Comparison of ENCODE assay signal across 8 cellular contexts in the genomic region with DNA sequence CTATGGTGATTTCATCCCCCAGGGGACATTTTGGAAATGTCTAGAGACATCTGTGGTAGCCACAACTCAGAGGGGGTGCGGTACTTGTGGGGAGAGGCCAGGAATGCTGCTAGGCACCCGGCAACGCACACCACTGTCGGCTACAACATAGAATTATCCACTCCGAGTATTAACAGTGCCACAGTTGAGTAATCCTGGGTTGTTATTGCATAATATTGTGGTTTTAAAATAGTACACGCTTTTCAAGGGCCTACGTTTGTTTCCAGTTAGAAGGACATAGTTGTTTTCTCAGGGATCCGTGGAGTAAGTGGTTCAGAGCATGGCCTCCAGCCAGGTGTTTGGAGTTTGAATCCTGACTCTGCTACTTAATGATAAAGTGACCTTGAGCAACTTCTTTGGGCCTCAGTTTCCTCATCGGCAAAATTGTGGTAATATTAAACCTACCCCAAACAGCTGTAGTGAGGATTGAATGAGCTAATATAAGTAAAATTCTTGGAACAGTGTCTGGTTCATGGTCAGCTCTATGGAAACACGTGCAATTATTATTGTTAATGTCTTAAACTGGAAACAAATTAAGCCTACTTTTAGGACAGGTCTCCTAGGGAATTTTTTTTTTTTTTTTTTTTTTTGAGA. TPM values are rescaled to one million over a fixed set of nuclear protein-coding genes. Genes with fewer than 3 reads are reported as not detected.
DNase-seq lines count a peak whose midpoint lies in the region; ATAC-seq, FAIRE-seq and TF ChIP-seq lines count a peak whose summit lies in the region.
"Had no signal": no experiment of that assay in that cellular context is flagged by ENCODE, and none has a peak within 500 bp of the region (broad histone marks: within the 10 kb centered on the region; RNA-seq: fewer than 3 reads in every experiment).

No MANE protein-coding gene starts in this region.

- H3K9me3 Mint-ChIP-seq in GM23338: peaks cover 14% of the 10 kb centered on the region

- FAIRE-seq in endothelial cell of umbilical vein (lab: Jason Lieb, UNC): no peak

- no peaks in the 10 kb centered on the region for H3K9me1 ChIP-seq in endothelial cell of umbilical vein (replicated peaks; ENCODE audit: control insufficient read depth, extremely low read depth, insufficient read depth, low read length)

- H3K79me2 ChIP-seq in GM23338 (replicated peaks; ENCODE audit: insufficient read depth) (no peaks in the 10 kb centered on the region), endothelial cell of umbilical vein (ENCODE audit: control insufficient read depth, insufficient read depth, low read length) (no peaks in the 10 kb centered on the region)

- H3K4me3 ChIP-seq in GM23338: no peak overlapping the region
- no peak overlapping the region for H3K4me3 ChIP-seq in endothelial cell of umbilical vein (replicated peaks in 1 of 3; ENCODE audit: insufficient read depth in 1 of 3, low read depth in 1 of 3, low read length in 3 of 3)
- H3K4me3 ChIP-seq in neutrophil (ENCODE audit: low read depth in 1 of 2, low read length in 1 of 2): peak overlapping the region; percentile 20 to 28

- H3K4me2 ChIP-seq in GM23338: 0 out of 2 replicates have a peak overlapping the region, but pooled peaks have one; percentile 8
- H3K4me2 ChIP-seq in endothelial cell of umbilical vein (ENCODE audit: insufficient read depth, low read length): no peak overlapping the region

- ATAC-seq in GM23338 (peak; percentile 66), HG03469 (IDR thresholded peaks at IDR 0.05; ENCODE audit: unreplicated experiment) (no peak)

- TF ChIP-seq POLR2A in endothelial cell of umbilical vein (IDR thresholded peaks at IDR 0.05; ENCODE audit: low read depth, low read length): no peak

- H3K27ac Mint-ChIP-seq in GM23338: peak overlapping the region; percentile 90

- H3K4me1 ChIP-seq in GM23338 (ENCODE audit: insufficient read depth) (peaks cover 17% of the 10 kb centered on the region; the same call in 1 of the 2 replicates), endothelial cell of umbilical vein (ENCODE audit: control insufficient read depth, extremely low read depth, insufficient read depth, low read length) (no peaks in the 10 kb centered on the region), neutrophil (ENCODE audit: control insufficient read depth in 1 of 2, insufficient read depth in 1 of 2, low read depth in 1 of 2, low read length in 1 of 2) (peaks cover 15 to 18% of the 10 kb centered on the region in 2 experiments)

- H2AFZ ChIP-seq in GM23338: peak overlapping the region; percentile 60; the same call in 1 of the 2 replicates
- no peak overlapping the region for H2AFZ ChIP-seq in endothelial cell of umbilical vein (ENCODE audit: low read depth, low read length)

- H3K9me3 ChIP-seq in endothelial cell of umbilical vein (replicated peaks; ENCODE audit: control insufficient read depth, insufficient read depth, low read length) (no peaks in the 10 kb centered on the region), neutrophil (no peaks in the 10 kb centered on the region)

- no peaks in the 10 kb centered on the region for H3K9me2 ChIP-seq in GM23338 (ENCODE audit: insufficient read depth)

- POLR2A ChIA-PET in endothelial cell of umbilical vein (lab: Charles Lee): no interaction called here

- peaks cover 13% of the 10 kb centered on the region; the same call in 2 of the 3 replicates for H3K36me3 Mint-ChIP-seq in GM23338 (ENCODE audit: low read depth)

- 0 out of 2 replicates have a peak overlapping the region, but pooled peaks have one; percentile 0 for H3K27ac ChIP-seq in GM23338 (ENCODE audit: low read depth)
- H3K27ac ChIP-seq in endothelial cell of umbilical vein (ENCODE audit: insufficient read depth, low read depth, low read length): no peak overlapping the region
- H3K27ac ChIP-seq in neutrophil: peak overlapping the region; percentile 57
- H3K27ac ChIP-seq: VCaP had no signal

- dilution Hi-C loops in endothelial cell of umbilical vein (cut with MboI; ENCODE audit: extremely low pct_ligation_motif_present, low sequenced_read_pairs): no loop called here

- peak; percentile 29 for DNase-seq in GM23338 (ENCODE audit: low spot score)
- peak; percentile 83 for DNase-seq in NCI-H510A treated with DMSO at 0.1 percent for 48 hours (lab: John Stamatoyannopoulos, UW)
- peak; percentile 12 for DNase-seq in endothelial cell of umbilical vein (ENCODE audit: low read depth, low spot score)
- no peak for DNase-seq in GM10266 (ENCODE audit: extremely low spot score)
- no peak for DNase-seq in activated CD4-positive, alpha-beta T cell treated with anti-CD3 and anti-CD28 coated beads for 48 hours

- H3K36me3 ChIP-seq in GM23338 (ENCODE audit: insufficient read depth) (peaks cover 7% of the 10 kb centered on the region; the same call in 1 of the 2 replicates), endothelial cell of umbilical vein (ENCODE audit: control insufficient read depth in 2 of 2, extremely low read depth in 1 of 2, insufficient read depth in 2 of 2, low read length in 2 of 2) (no peaks in the 10 kb centered on the region), neutrophil (no peaks in the 10 kb centered on the region)

- no peaks in the 10 kb centered on the region for H3K27me3 ChIP-seq in GM23338 (ENCODE audit: insufficient read depth)
- H3K27me3 ChIP-seq in endothelial cell of umbilical vein (ENCODE audit: control insufficient read depth in 2 of 2, insufficient read depth in 2 of 2, low read length in 2 of 2): no peaks in the 10 kb centered on the region
- peaks cover 5% of the 10 kb centered on the region for H3K27me3 ChIP-seq in neutrophil

- BruUV-seq in endothelial cell of umbilical vein (replicated peaks; lab: Mats Ljungman, UMichigan): no TSS peak

- TF ChIP-seq CTCF in GM23338 (conservative IDR thresholded peaks at IDR 0.05; ENCODE audit: low read depth in 2 of 2) (no peak), endothelial cell of umbilical vein (IDR thresholded peaks at IDR 0.05; ENCODE audit: extremely low read depth in 1 of 2, insufficient read depth in 1 of 2, low read depth in 1 of 2, low read length in 2 of 2) (no peak), neutrophil (IDR thresholded peaks at IDR 0.05) (no peak), GM10266 (IDR thresholded peaks at IDR 0.05; ENCODE audit: control insufficient read depth, insufficient read depth, low read depth, missing control alignments) (no peak)

- H3K9ac ChIP-seq in endothelial cell of umbilical vein (replicated peaks; ENCODE audit: extremely low read depth, insufficient read depth, low read length): no peak overlapping the region

- H3K4me3 Mint-ChIP-seq in GM23338: no peak overlapping the region; the same call in 2 of the 3 replicates

- no peaks in the 10 kb centered on the region for H4K20me1 ChIP-seq in GM23338 (replicated peaks; ENCODE audit: insufficient read depth)
- H4K20me1 ChIP-seq in endothelial cell of umbilical vein (replicated peaks; ENCODE audit: control insufficient read depth, extremely low read depth, insufficient read depth, low read length): no peaks in the 10 kb centered on the region

- intact Hi-C loops in endothelial cell of umbilical vein (cut with micrococcal nuclease): no loop called here

- CTCF ChIA-PET in endothelial cell of umbilical vein (lab: Charles Lee): interaction anchor here (1.0 to 1.1 kb wide), 3 partner anchors 12 to 41 kb away, joined by 3 to 7 read pairs (median 3); a partner anchor contains a TSS

- no peaks in the 10 kb centered on the region for H3F3A ChIP-seq in GM23338 (replicated peaks; ENCODE audit: low read depth)

- H3K27me3 Mint-ChIP-seq in GM23338 (ENCODE audit: insufficient read depth, low read depth, poor library complexity): peaks cover 2% of the 10 kb centered on the region

- peaks cover 18% of the 10 kb centered on the region for H3K4me1 Mint-ChIP-seq in GM23338

TF ChIP-seq in GM23338, 12 proteins besides CTCF, POLR2A, EP300 and RAD21 (continues in another document):
- no peak for TF ChIP-seq EZH2phosphoT487 (IDR thresholded peaks at IDR 0.05; ENCODE audit: unreplicated experiment)

TF ChIP-seq in endothelial cell of umbilical vein, 7 proteins besides CTCF, POLR2A, EP300 and RAD21 (continues in another document):
- no peak for TF ChIP-seq MYC (IDR thresholded peaks at IDR 0.05; ENCODE audit: low read depth, low read length)

RNA-seq across cellular contexts. Expression of a gene that starts 24.5 kb away (rescaled TPM):
- 4.2 and 6.9 TPM in 2 replicates for total RNA-seq in GM23338 (2014; rRNA removed; shearing (Covaris generic))
- 2.0 and 2.2 TPM in 2 replicates for polyA plus RNA-seq in GM23338 (2016; fragmentation: Nextera tagmentation; extraction: Ambion mirVana)
- 12.6 and 15.1 TPM in 2 replicates for total RNA-seq in endothelial cell of umbilical vein
- polyA plus RNA-seq in endothelial cell of umbilical vein: 30.3 and 34.9 TPM in 2 replicates
- 17.1 and 17.9 TPM in 2 replicates for polyA plus RNA-seq in endothelial cell of umbilical vein (2011; cell fraction: cytosol; rRNA removed)
- polyA plus RNA-seq in endothelial cell of umbilical vein (2011; cell fraction: nucleus; rRNA removed): 17.9 and 18.2 TPM in 2 replicates
- polyA plus RNA-seq in endothelial cell of umbilical vein (2012): 11.3 and 18.5 TPM in 2 replicates
- polyA minus RNA-seq in endothelial cell of umbilical vein: 34.6 and 36.7 TPM in 2 replicates
- not detected for polyA minus RNA-seq in endothelial cell of umbilical vein (2011; cell fraction: cytosol; rRNA and poly(A)+ RNA removed)
- 9.9 and 11.4 TPM in 2 replicates for polyA minus RNA-seq in endothelial cell of umbilical vein (2011; cell fraction: nucleus; rRNA and poly(A)+ RNA removed)

RNA-seq across cellular contexts. Expression of a gene that starts 25.1 kb away (rescaled TPM):
- total RNA-seq in GM23338 (2014; rRNA removed; shearing (Covaris generic)): not detected in 2 replicates
- polyA plus RNA-seq in GM23338 (2016; fragmentation: Nextera tagmentation; extraction: Ambion mirVana): not detected in 2 replicates
- not detected in 2 replicates for total RNA-seq in endothelial cell of umbilical vein
- not detected in 2 replicates for polyA plus RNA-seq in endothelial cell of umbilical vein
- polyA plus RNA-seq in endothelial cell of umbilical vein (2011; cell fraction: cytosol; rRNA removed): not detected in 2 replicates
- not detected in 2 replicates for polyA plus RNA-seq in endothelial cell of umbilical vein (2011; cell fraction: nucleus; rRNA removed)
- polyA plus RNA-seq in endothelial cell of umbilical vein (2012): not detected in 2 replicates
- not detected in 2 replicates for polyA minus RNA-seq in endothelial cell of umbilical vein
- not detected for polyA minus RNA-seq in endothelial cell of umbilical vein (2011; cell fraction: cytosol; rRNA and poly(A)+ RNA removed)
- not detected in 2 replicates for polyA minus RNA-seq in endothelial cell of umbilical vein (2011; cell fraction: nucleus; rRNA and poly(A)+ RNA removed)

RNA-seq across cellular contexts. Expression of a gene that starts 53.1 kb away (rescaled TPM):
- total RNA-seq in GM23338 (2014; rRNA removed; shearing (Covaris generic)): not detected in 2 replicates
- polyA plus RNA-seq in GM23338 (2016; fragmentation: Nextera tagmentation; extraction: Ambion mirVana) (not detected in 2 replicates), endothelial cell of umbilical vein (not detected in 2 replicates)
- total RNA-seq in endothelial cell of umbilical vein: not detected in 2 replicates
- polyA plus RNA-seq in endothelial cell of umbilical vein (2011; cell fraction: cytosol; rRNA removed): not detected in 2 replicates
- polyA plus RNA-seq in endothelial cell of umbilical vein (2011; cell fraction: nucleus; rRNA removed): not detected in 2 replicates
- polyA plus RNA-seq in endothelial cell of umbilical vein (2012): not detected in 2 replicates
- polyA minus RNA-seq in endothelial cell of umbilical vein: not detected in 2 replicates
- polyA minus RNA-seq in endothelial cell of umbilical vein (2011; cell fraction: cytosol; rRNA and poly(A)+ RNA removed): 0.72 TPM
- polyA minus RNA-seq in endothelial cell of umbilical vein (2011; cell fraction: nucleus; rRNA and poly(A)+ RNA removed): not detected in 2 replicates

Comparison
In these comparisons a context has a peak if more than half of its experiments do, and no peak if none do; other contexts are left out.
1. DNase-seq: peak in GM23338 (single experiment), NCI-H510A treated with DMSO at 0.1 percent for 48 hours (single experiment) and endothelial cell of umbilical vein (single experiment); none in GM10266 (single experiment) and activated CD4-positive, alpha-beta T cell treated with anti-CD3 and anti-CD28 coated beads for 48 hours (single experiment).
2. H3K4me3 ChIP-seq: peak in neutrophil (2 of 2); none in GM23338 (single experiment) and endothelial cell of umbilical vein (0 of 3).